8 cellular contexts compared by ENCODE assay signal in the genomic region with DNA sequence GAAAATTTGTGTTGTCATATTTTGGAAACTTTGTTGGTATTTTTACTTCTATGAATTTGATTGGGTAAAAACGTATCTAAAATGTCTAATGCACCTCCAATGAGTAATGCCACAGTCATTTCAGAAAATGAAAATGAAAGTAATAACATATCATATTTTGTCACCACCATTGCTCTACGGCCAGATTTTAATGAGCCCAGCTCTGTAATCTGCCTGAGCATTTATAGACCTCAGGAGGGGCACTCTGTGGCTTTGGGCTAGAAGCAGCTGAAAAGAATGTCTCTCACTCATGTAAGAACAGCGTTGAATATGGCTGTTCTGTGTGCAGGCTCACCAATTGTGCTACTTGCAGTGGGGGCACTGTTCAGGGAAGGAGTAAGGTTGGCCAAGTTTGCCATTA. TPM values are rescaled to one million over a fixed set of nuclear protein-coding genes. Genes with fewer than 3 reads are reported as not detected.
A peak's percentile ranks its signal among the peaks of the same experiment; 100 is the strongest.
DNase-seq lines count a peak whose midpoint lies in the region; ATAC-seq and TF ChIP-seq lines count a peak whose summit lies in the region.

No MANE protein-coding gene starts in this region.

- WGBS in suprapubic skin: 27% methylated on average over 3 of the region's 3 CpGs

- H3K4me3 Mint-ChIP-seq in activated naive CD4-positive, alpha-beta T cell treated with anti-CD3 and anti-CD28 coated beads, Interleukin-2, amount 50 U/mL, for 24 hours: peak overlapping the region; percentile 47
- H3K4me3 Mint-ChIP-seq in activated T-helper 17 cell treated with anti-CD3 and anti-CD28 coated beads, Interleukin-2, amount 50 U/mL, for 72 hours: peak overlapping the region; percentile 36

- ATAC-seq in HG03139 (IDR thresholded peaks at IDR 0.05; ENCODE audit: unreplicated experiment): peak; percentile 70
- peak; percentile 56 for ATAC-seq in activated T-helper 17 cell treated with anti-CD3 and anti-CD28 coated beads, Interleukin-2, amount 50 U/mL, for 72 hours (replicated peaks)

- peaks cover 16% of the 10 kb centered on the region for H3K4me1 Mint-ChIP-seq in activated naive CD4-positive, alpha-beta T cell treated with anti-CD3 and anti-CD28 coated beads, Interleukin-2, amount 50 U/mL, for 24 hours
- H3K4me1 Mint-ChIP-seq in activated T-helper 17 cell treated with anti-CD3 and anti-CD28 coated beads, Interleukin-2, amount 50 U/mL, for 72 hours: peaks cover 4% of the 10 kb centered on the region

- TF ChIP-seq POLR2A in suprapubic skin (IDR thresholded peaks at IDR 0.05): no peak

- H3K9me3 ChIP-seq in suprapubic skin: no peaks in the 10 kb centered on the region

- H3K27ac ChIP-seq in suprapubic skin: no peak overlapping the region

- TF ChIP-seq CTCF in retinal pigment epithelial cell (conservative IDR thresholded peaks at IDR 0.05; ENCODE audit: low read depth, low read length) (no peak), suprapubic skin (IDR thresholded peaks at IDR 0.05) (no peak)

- TF ChIP-seq EP300 in suprapubic skin (IDR thresholded peaks at IDR 0.05): no peak

- no peaks in the 10 kb centered on the region for H3K9me3 Mint-ChIP-seq in activated naive CD4-positive, alpha-beta T cell treated with anti-CD3 and anti-CD28 coated beads, Interleukin-2, amount 50 U/mL, for 24 hours
- no peaks in the 10 kb centered on the region for H3K9me3 Mint-ChIP-seq in activated T-helper 17 cell treated with anti-CD3 and anti-CD28 coated beads, Interleukin-2, amount 50 U/mL, for 72 hours

- no peaks in the 10 kb centered on the region for H3K36me3 ChIP-seq in suprapubic skin

- no peak for DNase-seq in activated naive CD4-positive, alpha-beta T cell (lab: John Stamatoyannopoulos, UW)
- DNase-seq in retinal pigment epithelial cell (ENCODE audit: low read depth): peak; percentile 27
- no peak for DNase-seq in cerebellar cortex (ENCODE audit: low spot score)
- DNase-seq in suprapubic skin (ENCODE audit: low spot score in 2 of 2): no peak
- DNase-seq in occipital lobe (lab: John Stamatoyannopoulos, UW): no peak

- H3K4me3 ChIP-seq in retinal pigment epithelial cell (ENCODE audit: low read length) (no peak overlapping the region), suprapubic skin (no peak overlapping the region)

- no peaks in the 10 kb centered on the region for H3K36me3 Mint-ChIP-seq in activated naive CD4-positive, alpha-beta T cell treated with anti-CD3 and anti-CD28 coated beads, Interleukin-2, amount 50 U/mL, for 24 hours
- H3K36me3 Mint-ChIP-seq in activated T-helper 17 cell treated with anti-CD3 and anti-CD28 coated beads, Interleukin-2, amount 50 U/mL, for 72 hours (ENCODE audit: low read depth): no peaks in the 10 kb centered on the region

- no peaks in the 10 kb centered on the region for H3K27me3 ChIP-seq in suprapubic skin

- H3K27ac Mint-ChIP-seq in activated naive CD4-positive, alpha-beta T cell treated with anti-CD3 and anti-CD28 coated beads, Interleukin-2, amount 50 U/mL, for 24 hours: no peak overlapping the region
- H3K27ac Mint-ChIP-seq in activated T-helper 17 cell treated with anti-CD3 and anti-CD28 coated beads, Interleukin-2, amount 50 U/mL, for 72 hours: no peak overlapping the region

- peaks cover 6% of the 10 kb centered on the region for H3K4me1 ChIP-seq in suprapubic skin

- H3K27me3 Mint-ChIP-seq in activated naive CD4-positive, alpha-beta T cell treated with anti-CD3 and anti-CD28 coated beads, Interleukin-2, amount 50 U/mL, for 24 hours: no peaks in the 10 kb centered on the region
- H3K27me3 Mint-ChIP-seq in activated T-helper 17 cell treated with anti-CD3 and anti-CD28 coated beads, Interleukin-2, amount 50 U/mL, for 72 hours: no peaks in the 10 kb centered on the region

RNA-seq across cellular contexts. Expression of a gene that starts 32.7 kb away (rescaled TPM):
- not detected for total RNA-seq in activated T-helper 17 cell treated with anti-CD3 and anti-CD28 coated beads, Interleukin-2, amount 50 U/mL, for 72 hours
- 10 to 100 TPM; 55.9 to 98.4 (median 65.9) TPM for total RNA-seq in suprapubic skin
- 0.47 TPM for total RNA-seq in occipital lobe

Comparison
In these comparisons a context has a peak if more than half of its experiments do, and no peak if none do; other contexts are left out.
1. RNA of a gene that starts 32.7 kb away (total RNA-seq): 55.9 to 98.4 TPM in suprapubic skin; 0.47 TPM in occipital lobe (single experiment) and not detected in activated T-helper 17 cell treated with anti-CD3 and anti-CD28 coated beads, Interleukin-2, amount 50 U/mL, for 72 hours; every median in the first group is over 10 times any median in the second.